9 cellular contexts compared by ENCODE assay signal in genomic region chr14:50859296-50859624, GRCh38. TPM values are rescaled to one million over a fixed set of nuclear protein-coding genes. Genes with fewer than 3 reads are reported as not detected.
DNase-seq lines count a peak whose midpoint lies in the region; ATAC-seq and TF ChIP-seq lines count a peak whose summit lies in the region.
"Had no signal": no experiment of that assay in that cellular context is flagged by ENCODE, and none has a peak within 500 bp of the region (broad histone marks: within the 10 kb centered on the region; RNA-seq: fewer than 3 reads in every experiment).

No MANE protein-coding gene starts in this region.

- H3K9me3 Mint-ChIP-seq in activated CD8-positive, alpha-beta T cell treated with anti-CD3 and anti-CD28 coated beads, Interleukin-2, amount 10 ng/mL, durations not matched to agents 7 days and 5 days (ENCODE audit: insufficient read depth): no peaks in the 10 kb centered on the region
- no peaks in the 10 kb centered on the region for H3K9me3 Mint-ChIP-seq in memory B cell

- no peak for TF ChIP-seq CTCF in heart left ventricle (IDR thresholded peaks at IDR 0.05)
- no peak for TF ChIP-seq CTCF in vagina (IDR thresholded peaks at IDR 0.05)

- H3K27ac ChIP-seq in heart left ventricle (peak overlapping the region in 9 of 12 donors; percentile 8 to 86 (median 63)), vagina (peak overlapping the region; percentile 81)

- H3K27me3 Mint-ChIP-seq in activated CD8-positive, alpha-beta T cell treated with anti-CD3 and anti-CD28 coated beads, Interleukin-2, amount 10 ng/mL, durations not matched to agents 7 days and 5 days (ENCODE audit: low read depth): peaks cover 11% of the 10 kb centered on the region
- no peaks in the 10 kb centered on the region for H3K27me3 Mint-ChIP-seq in memory B cell

- peaks cover 0 to 11% (median 6%) of the 10 kb centered on the region in 12 donors for H3K4me1 ChIP-seq in heart left ventricle
- H3K4me1 ChIP-seq in vagina: peaks cover 8% of the 10 kb centered on the region

- CTCF ChIA-PET in activated CD8-positive, alpha-beta T cell treated with anti-CD3 and anti-CD28 coated beads, Interleukin-2, amount 10 ng/mL, durations not matched to agents 7 days and 5 days (lab: Charles Lee): interaction anchor here (0.7 to 11.9 kb wide), 24 partner anchors 7 to 539 kb away, joined by 3 to 204 read pairs (median 10); partner anchors contain the start of gene NIN

- H3K9me3 ChIP-seq in heart left ventricle: no peaks in the 10 kb centered on the region
- no peaks in the 10 kb centered on the region for H3K9me3 ChIP-seq in vagina
- H3K9me3 ChIP-seq: thyroid gland had no signal

- intact Hi-C loops in heart left ventricle (cut with DNase I): loop anchor here in 2 of 10 donors (5.0 kb wide), 1 partner anchor 77 kb away; no protein-coding TSS in a partner anchor
- intact Hi-C loops in Right ventricle myocardium superior (cut with DNase I): loop anchor here (10.0 kb wide), 1 partner anchor 264 kb away; no protein-coding TSS in a partner anchor
- intact Hi-C loops in vagina (cut with DNase I): no loop called here

- POLR2A ChIA-PET in activated CD8-positive, alpha-beta T cell treated with anti-CD3 and anti-CD28 coated beads, Interleukin-2, amount 10 ng/mL, durations not matched to agents 7 days and 5 days (lab: Charles Lee): interaction anchor here (0.7 to 3.9 kb wide), 9 partner anchors 8 to 496 kb away, joined by 3 to 40 read pairs (median 5); partner anchors contain the start of gene NIN

- H3K4me1 Mint-ChIP-seq in activated CD8-positive, alpha-beta T cell treated with anti-CD3 and anti-CD28 coated beads, Interleukin-2, amount 10 ng/mL, durations not matched to agents 7 days and 5 days (ENCODE audit: low read depth): peaks cover 24% of the 10 kb centered on the region
- peaks cover 3% of the 10 kb centered on the region for H3K4me1 Mint-ChIP-seq in memory B cell

- H3K4me3 Mint-ChIP-seq in activated CD8-positive, alpha-beta T cell treated with anti-CD3 and anti-CD28 coated beads, Interleukin-2, amount 10 ng/mL, durations not matched to agents 7 days and 5 days: peak overlapping the region; percentile 84
- H3K4me3 Mint-ChIP-seq in memory B cell: peak overlapping the region; percentile 87

- peak overlapping the region; percentile 73 for H3K27ac Mint-ChIP-seq in activated CD8-positive, alpha-beta T cell treated with anti-CD3 and anti-CD28 coated beads, Interleukin-2, amount 10 ng/mL, durations not matched to agents 7 days and 5 days
- H3K27ac Mint-ChIP-seq in memory B cell: peak overlapping the region; percentile 85

- TF ChIP-seq POLR2A in heart left ventricle (IDR thresholded peaks at IDR 0.05): no peak
- TF ChIP-seq POLR2A in vagina (IDR thresholded peaks at IDR 0.05): no peak

- ATAC-seq in heart left ventricle (peak in 2 of 4 donors; percentile 4 to 21), Right ventricle myocardium superior (ENCODE audit: poor library complexity) (no peak), memory B cell (ENCODE audit: low read depth) (no peak), GM18502 (IDR thresholded peaks at IDR 0.05; ENCODE audit: poor library complexity, unreplicated experiment) (no peak), left lobe of liver (no peak)
- no peak for ATAC-seq in activated CD8-positive, alpha-beta T cell treated with anti-CD3 and anti-CD28 coated beads, Interleukin-2, amount 10 ng/mL, durations not matched to agents 7 days and 5 days

- no peak for DNase-seq in heart left ventricle
- no peak for DNase-seq in Right ventricle myocardium superior
- no peak for DNase-seq in activated CD8-positive, alpha-beta T cell treated with anti-CD3 and anti-CD28 coated beads, Interleukin-2, amount 10 ng/mL, durations not matched to agents 7 days and 5 days
- DNase-seq in memory B cell (ENCODE audit: low spot score in 2 of 2): no peak
- DNase-seq in vagina (ENCODE audit: extremely low spot score in 2 of 2): no peak
- no peak for DNase-seq in stimulated activated CD4-positive, alpha-beta T cell treated with anti-CD3 and anti-CD28 coated beads, Interleukin-15, amount 100 ng/mL, for 24 hours
- DNase-seq in left lobe of liver (ENCODE audit: low spot score): no peak

- H3K27me3 ChIP-seq in heart left ventricle: no peaks in the 10 kb centered on the region
- H3K27me3 ChIP-seq in vagina: no peaks in the 10 kb centered on the region
- H3K27me3 ChIP-seq: thyroid gland had no signal

- 0 to 3% (median 0%) methylated on average over 1 of the region's 1 CpG for WGBS in heart left ventricle, 4 donors

- H3K4me3 ChIP-seq in heart left ventricle (peak overlapping the region in 11 of 12 donors; percentile 29 to 73 (median 56)), vagina (peak overlapping the region; percentile 55 to 57)

- no peaks in the 10 kb centered on the region for H3K36me3 Mint-ChIP-seq in activated CD8-positive, alpha-beta T cell treated with anti-CD3 and anti-CD28 coated beads, Interleukin-2, amount 10 ng/mL, durations not matched to agents 7 days and 5 days (ENCODE audit: low read depth)
- no peaks in the 10 kb centered on the region for H3K36me3 Mint-ChIP-seq in memory B cell

- H3K36me3 ChIP-seq in heart left ventricle (no peaks in the 10 kb centered on the region), vagina (no peaks in the 10 kb centered on the region)
- H3K36me3 ChIP-seq: thyroid gland had no signal

RNA-seq across cellular contexts. Expression of gene ABHD12B, which starts 12.6 kb away (rescaled TPM):
- total RNA-seq in heart left ventricle (1 to 10 TPM in 1 of 9 donors, not detected in 8; 1.2 TPM), Right ventricle myocardium superior (not detected), vagina (not detected), left lobe of liver (not detected)
- polyA plus RNA-seq in heart left ventricle: not detected
- not detected for total RNA-seq in activated CD8-positive, alpha-beta T cell treated with anti-CD3 and anti-CD28 coated beads, Interleukin-2, amount 10 ng/mL, durations not matched to agents 7 days and 5 days

RNA-seq across cellular contexts. Expression of gene NIN, which starts 28.3 kb away (rescaled TPM):
- 10 to 100 TPM; 17.9 to 48.3 (median 25.8) TPM for total RNA-seq in heart left ventricle
- 10 to 100 TPM; 11.7 to 12.5 TPM for polyA plus RNA-seq in heart left ventricle
- total RNA-seq in Right ventricle myocardium superior: 22.8 TPM
- 100 to 1,000 TPM; 104 TPM for total RNA-seq in activated CD8-positive, alpha-beta T cell treated with anti-CD3 and anti-CD28 coated beads, Interleukin-2, amount 10 ng/mL, durations not matched to agents 7 days and 5 days
- total RNA-seq in vagina: 29.5 TPM
- 5.5 TPM for total RNA-seq in left lobe of liver
